In the genomic region with DNA sequence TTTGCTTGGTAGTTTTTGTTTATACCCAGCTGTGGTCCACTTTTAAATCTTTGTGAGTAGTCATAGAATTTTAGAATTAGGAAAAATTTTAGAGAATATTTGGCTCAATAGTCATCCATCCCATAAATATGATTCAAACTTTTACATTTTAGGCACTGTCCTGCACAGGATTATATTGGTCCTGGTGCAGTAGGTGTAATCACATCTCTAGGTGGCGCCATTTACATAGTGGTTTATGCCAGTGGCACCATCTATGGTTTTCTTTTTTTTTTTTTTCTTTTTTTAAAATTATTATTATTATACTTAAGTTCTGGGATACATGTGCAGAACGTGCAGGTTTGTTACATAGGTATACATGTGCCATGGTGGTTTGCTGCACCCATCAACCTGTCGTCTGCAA, we compare ENCODE assay signal across 8 cellular contexts.
A peak's percentile ranks its signal among the peaks of the same experiment; 100 is the strongest.
DNase-seq lines count a peak whose midpoint lies in the region; ATAC-seq lines count a peak whose summit lies in the region.

No MANE protein-coding gene starts in this region.

- DNase-seq in NOMO-1 treated with DMSO at 0.1 percent for 48 hours (lab: John Stamatoyannopoulos, UW; ENCODE audit: unreplicated experiment): peak; percentile 25
- DNase-seq in NOMO-1 treated with dmso at 0.1 percent for 144 hours (lab: John Stamatoyannopoulos, UW; ENCODE audit: unreplicated experiment): no peak
- DNase-seq in RPMI7951 (ENCODE audit: low read depth): peak; percentile 12
- peak; percentile 2 for DNase-seq in globus pallidus (ENCODE audit: low spot score)
- no peak for DNase-seq in activated T-cell treated with anti-CD3 and anti-CD28 coated beads, Interleukin-2, amount 50 U/mL, for 48 hours

- ATAC-seq in HG02885 (IDR thresholded peaks at IDR 0.05; ENCODE audit: poor library complexity, unreplicated experiment) (peak; percentile 84), GM19452 (IDR thresholded peaks at IDR 0.05; ENCODE audit: unreplicated experiment) (no peak), GM21576 (IDR thresholded peaks at IDR 0.05; ENCODE audit: unreplicated experiment) (no peak)

Comparison
In these comparisons a context has a peak if more than half of its experiments do, and no peak if none do; other contexts are left out.
1. DNase-seq: peak in NOMO-1 treated with DMSO at 0.1 percent for 48 hours (single experiment), RPMI7951 (single experiment) and globus pallidus (single experiment); none in NOMO-1 treated with dmso at 0.1 percent for 144 hours (single experiment) and activated T-cell treated with anti-CD3 and anti-CD28 coated beads, Interleukin-2, amount 50 U/mL, for 48 hours (0 of 2).